Comparison of ENCODE assay signal across 1 cellular context in the genomic region with DNA sequence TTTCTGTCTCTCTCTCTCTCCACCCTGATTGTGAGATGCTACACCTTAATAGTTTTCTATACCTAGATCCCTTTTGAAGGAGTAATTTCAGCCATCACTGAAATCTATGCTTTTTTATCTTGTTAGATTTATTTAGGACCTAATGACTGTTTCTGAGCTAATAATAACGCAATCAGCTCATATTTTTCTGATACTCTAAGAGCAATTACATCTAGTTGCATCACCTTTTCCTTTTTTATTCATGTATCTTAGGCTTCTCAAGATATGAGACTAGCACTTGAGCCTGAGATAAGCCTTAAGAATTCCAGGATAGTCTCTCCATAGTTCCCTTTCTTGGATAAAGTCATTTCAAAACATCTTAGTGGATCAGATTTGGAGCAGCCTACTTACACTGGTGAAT.
TF ChIP-seq lines count a peak whose summit lies in the region.

No MANE protein-coding gene starts in this region.

TF ChIP-seq in HCT116, 20 proteins besides CTCF, POLR2A, EP300 and RAD21 (continued from another document):
- TF ChIP-seq, protein P1, sequence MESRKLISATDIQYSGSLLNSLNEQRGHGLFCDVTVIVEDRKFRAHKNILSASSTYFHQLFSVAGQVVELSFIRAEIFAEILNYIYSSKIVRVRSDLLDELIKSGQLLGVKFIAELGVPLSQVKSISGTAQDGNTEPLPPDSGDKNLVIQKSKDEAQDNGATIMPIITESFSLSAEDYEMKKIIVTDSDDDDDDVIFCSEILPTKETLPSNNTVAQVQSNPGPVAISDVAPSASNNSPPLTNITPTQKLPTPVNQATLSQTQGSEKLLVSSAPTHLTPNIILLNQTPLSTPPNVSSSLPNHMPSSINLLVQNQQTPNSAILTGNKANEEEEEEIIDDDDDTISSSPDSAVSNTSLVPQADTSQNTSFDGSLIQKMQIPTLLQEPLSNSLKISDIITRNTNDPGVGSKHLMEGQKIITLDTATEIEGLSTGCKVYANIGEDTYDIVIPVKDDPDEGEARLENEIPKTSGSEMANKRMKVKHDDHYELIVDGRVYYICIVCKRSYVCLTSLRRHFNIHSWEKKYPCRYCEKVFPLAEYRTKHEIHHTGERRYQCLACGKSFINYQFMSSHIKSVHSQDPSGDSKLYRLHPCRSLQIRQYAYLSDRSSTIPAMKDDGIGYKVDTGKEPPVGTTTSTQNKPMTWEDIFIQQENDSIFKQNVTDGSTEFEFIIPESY (IDR thresholded peaks at IDR 0.05; ENCODE audit: extremely low read depth, insufficient replicate concordance, low read length), result no peak
- TF ChIP-seq ZFX (IDR thresholded peaks at IDR 0.05) (no peak), CEBPB (IDR thresholded peaks at IDR 0.05; ENCODE audit: low read depth) (peak; percentile 51)
